ENCODE assay signal across 1 cellular context in the genomic region with DNA sequence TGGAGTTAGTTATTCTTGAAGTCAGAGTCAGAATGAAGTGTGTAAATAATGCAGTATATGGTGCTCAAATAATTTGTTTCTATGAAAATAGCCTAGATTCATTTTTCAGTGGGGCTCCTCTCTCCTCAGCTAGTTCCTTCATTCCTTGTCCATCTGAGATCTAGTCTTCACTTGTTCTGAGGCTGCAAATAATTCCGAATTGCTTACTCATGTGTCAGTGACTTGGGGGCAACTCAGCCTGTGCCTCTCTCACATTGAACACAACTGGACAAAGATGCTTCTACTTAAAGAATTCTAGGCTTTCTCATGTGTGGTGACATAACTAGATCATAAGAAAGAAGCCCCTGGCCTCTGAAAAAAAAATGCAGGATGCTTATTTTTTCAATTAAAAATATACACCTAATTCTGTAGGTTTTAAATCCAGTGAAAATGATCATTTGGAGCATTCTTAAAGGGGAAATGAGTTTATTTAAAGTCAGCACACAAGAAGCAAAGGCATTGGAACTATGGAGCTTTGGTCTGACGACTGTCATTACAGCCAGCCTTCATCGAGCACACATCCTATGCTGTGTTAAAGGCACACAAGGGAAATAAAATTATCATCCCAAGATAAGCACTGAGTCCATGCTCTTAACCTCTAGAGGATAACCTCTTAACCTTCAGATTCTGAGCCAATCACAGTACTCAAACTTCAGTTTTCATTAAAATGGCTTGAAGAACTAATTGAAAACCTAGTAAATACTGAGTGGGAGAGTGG.
TF ChIP-seq lines count a peak whose summit lies in the region.

No MANE protein-coding gene starts in this region.

TF ChIP-seq in GM23338, 12 proteins besides CTCF, POLR2A, EP300 and RAD21 (continued from another document):
- TF ChIP-seq, protein P1, sequence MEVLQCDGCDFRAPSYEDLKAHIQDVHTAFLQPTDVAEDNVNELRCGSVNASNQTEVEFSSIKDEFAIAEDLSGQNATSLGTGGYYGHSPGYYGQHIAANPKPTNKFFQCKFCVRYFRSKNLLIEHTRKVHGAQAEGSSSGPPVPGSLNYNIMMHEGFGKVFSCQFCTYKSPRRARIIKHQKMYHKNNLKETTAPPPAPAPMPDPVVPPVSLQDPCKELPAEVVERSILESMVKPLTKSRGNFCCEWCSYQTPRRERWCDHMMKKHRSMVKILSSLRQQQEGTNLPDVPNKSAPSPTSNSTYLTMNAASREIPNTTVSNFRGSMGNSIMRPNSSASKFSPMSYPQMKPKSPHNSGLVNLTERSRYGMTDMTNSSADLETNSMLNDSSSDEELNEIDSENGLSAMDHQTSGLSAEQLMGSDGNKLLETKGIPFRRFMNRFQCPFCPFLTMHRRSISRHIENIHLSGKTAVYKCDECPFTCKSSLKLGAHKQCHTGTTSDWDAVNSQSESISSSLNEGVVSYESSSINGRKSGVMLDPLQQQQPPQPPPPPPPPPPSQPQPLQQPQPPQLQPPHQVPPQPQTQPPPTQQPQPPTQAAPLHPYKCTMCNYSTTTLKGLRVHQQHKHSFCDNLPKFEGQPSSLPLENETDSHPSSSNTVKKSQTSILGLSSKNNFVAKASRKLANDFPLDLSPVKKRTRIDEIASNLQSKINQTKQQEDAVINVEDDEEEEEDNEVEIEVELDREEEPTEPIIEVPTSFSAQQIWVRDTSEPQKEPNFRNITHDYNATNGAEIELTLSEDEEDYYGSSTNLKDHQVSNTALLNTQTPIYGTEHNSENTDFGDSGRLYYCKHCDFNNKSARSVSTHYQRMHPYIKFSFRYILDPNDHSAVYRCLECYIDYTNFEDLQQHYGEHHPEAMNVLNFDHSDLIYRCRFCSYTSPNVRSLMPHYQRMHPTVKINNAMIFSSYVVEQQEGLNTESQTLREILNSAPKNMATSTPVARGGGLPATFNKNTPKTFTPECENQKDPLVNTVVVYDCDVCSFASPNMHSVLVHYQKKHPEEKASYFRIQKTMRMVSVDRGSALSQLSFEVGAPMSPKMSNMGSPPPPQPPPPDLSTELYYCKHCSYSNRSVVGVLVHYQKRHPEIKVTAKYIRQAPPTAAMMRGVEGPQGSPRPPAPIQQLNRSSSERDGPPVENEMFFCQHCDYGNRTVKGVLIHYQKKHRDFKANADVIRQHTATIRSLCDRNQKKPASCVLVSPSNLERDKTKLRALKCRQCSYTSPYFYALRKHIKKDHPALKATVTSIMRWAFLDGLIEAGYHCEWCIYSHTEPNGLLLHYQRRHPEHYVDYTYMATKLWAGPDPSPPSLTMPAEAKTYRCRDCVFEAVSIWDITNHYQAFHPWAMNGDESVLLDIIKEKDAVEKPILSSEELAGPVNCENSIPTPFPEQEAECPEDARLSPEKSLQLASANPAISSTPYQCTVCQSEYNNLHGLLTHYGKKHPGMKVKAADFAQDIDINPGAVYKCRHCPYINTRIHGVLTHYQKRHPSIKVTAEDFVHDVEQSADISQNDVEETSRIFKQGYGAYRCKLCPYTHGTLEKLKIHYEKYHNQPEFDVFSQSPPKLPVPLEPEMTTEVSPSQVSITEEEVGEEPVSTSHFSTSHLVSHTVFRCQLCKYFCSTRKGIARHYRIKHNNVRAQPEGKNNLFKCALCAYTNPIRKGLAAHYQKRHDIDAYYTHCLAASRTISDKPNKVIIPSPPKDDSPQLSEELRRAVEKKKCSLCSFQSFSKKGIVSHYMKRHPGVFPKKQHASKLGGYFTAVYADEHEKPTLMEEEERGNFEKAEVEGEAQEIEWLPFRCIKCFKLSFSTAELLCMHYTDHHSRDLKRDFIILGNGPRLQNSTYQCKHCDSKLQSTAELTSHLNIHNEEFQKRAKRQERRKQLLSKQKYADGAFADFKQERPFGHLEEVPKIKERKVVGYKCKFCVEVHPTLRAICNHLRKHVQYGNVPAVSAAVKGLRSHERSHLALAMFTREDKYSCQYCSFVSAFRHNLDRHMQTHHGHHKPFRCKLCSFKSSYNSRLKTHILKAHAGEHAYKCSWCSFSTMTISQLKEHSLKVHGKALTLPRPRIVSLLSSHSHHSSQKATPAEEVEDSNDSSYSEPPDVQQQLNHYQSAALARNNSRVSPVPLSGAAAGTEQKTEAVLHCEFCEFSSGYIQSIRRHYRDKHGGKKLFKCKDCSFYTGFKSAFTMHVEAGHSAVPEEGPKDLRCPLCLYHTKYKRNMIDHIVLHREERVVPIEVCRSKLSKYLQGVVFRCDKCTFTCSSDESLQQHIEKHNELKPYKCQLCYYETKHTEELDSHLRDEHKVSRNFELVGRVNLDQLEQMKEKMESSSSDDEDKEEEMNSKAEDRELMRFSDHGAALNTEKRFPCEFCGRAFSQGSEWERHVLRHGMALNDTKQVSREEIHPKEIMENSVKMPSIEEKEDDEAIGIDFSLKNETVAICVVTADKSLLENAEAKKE (CRISPR knock-in tag; IDR thresholded peaks at IDR 0.05), result no peak
- no peak for TF ChIP-seq EZH2 (IDR thresholded peaks at IDR 0.05; ENCODE audit: low read depth, unreplicated experiment)
